ENCODE assay signal across 10 cellular contexts in the genomic region with DNA sequence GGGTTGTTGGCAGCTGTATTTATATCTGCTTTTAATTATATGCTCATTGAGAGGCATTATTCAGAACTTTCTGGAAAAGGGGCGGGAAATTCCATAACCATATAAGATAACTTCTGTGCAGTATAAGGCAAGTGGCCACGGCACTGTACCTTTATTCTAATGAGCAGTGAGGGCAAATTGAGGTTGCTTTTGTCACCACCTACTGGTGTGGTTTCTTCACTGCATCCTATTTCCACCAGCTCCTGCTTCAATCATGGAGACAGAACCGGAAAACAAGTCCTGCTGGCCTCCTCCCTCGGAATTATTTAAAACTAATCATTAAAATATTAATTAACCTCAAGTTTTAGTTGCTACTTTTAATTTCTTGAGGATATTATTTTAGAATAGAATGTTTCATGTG.
DNase-seq lines count a peak whose midpoint lies in the region; ATAC-seq, FAIRE-seq and TF ChIP-seq lines count a peak whose summit lies in the region.
"Had no signal": no experiment of that assay in that cellular context is flagged by ENCODE, and none has a peak within 500 bp of the region (broad histone marks: within the 10 kb centered on the region; RNA-seq: fewer than 3 reads in every experiment).

No MANE protein-coding gene starts in this region.

- H3K4me1 ChIP-seq in cardiac muscle cell (ENCODE audit: low read depth) (no peaks in the 10 kb centered on the region), testis (no peaks in the 10 kb centered on the region)
- H3K4me1 ChIP-seq: SJSA1 had no signal

- peak; percentile 46 for TF ChIP-seq CTCF in cardiac muscle cell (IDR thresholded peaks at IDR 0.05; ENCODE audit: low read depth, low read length)
- peak; percentile 6 for TF ChIP-seq CTCF in bronchial epithelial cell (IDR thresholded peaks at IDR 0.05; ENCODE audit: insufficient read depth, low read length, severe bottlenecking)
- TF ChIP-seq CTCF in testis (IDR thresholded peaks at IDR 0.05), result peak in 2 of 3 experiments; percentile 27 to 36

- ATAC-seq in left ventricle myocardium superior (no peak), GM18520 (IDR thresholded peaks at IDR 0.05; ENCODE audit: unreplicated experiment) (no peak), GM21576 (IDR thresholded peaks at IDR 0.05; ENCODE audit: unreplicated experiment) (no peak)

- no peaks in the 10 kb centered on the region for H3K36me3 ChIP-seq in cardiac muscle cell
- no peaks in the 10 kb centered on the region for H3K36me3 ChIP-seq in bronchial epithelial cell (ENCODE audit: control insufficient read depth, insufficient read depth, low read length)
- no peaks in the 10 kb centered on the region for H3K36me3 ChIP-seq in testis (ENCODE audit: low read depth, missing control alignments)
- H3K36me3 ChIP-seq: SJSA1 had no signal

- H3K9me3 ChIP-seq in cardiac muscle cell (ENCODE audit: low read depth) (no peaks in the 10 kb centered on the region), testis (no peaks in the 10 kb centered on the region)
- H3K9me3 ChIP-seq: SJSA1 had no signal

- intact Hi-C loops in left ventricle myocardium superior (cut with micrococcal nuclease), result no loop called here
- intact Hi-C loops in testis (cut with DNase I; ENCODE audit: low total_unique reads), result no loop called here

- H3K27ac ChIP-seq in cardiac muscle cell (no peak overlapping the region), testis (no peak overlapping the region)
- H3K27ac ChIP-seq: SJSA1 had no signal

- FAIRE-seq in bronchial epithelial cell (lab: Jason Lieb, UNC), result no peak

- DNase-seq in cardiac muscle cell (ENCODE audit: low read depth in 1 of 2, low spot score in 1 of 2), result peak in 1 of 2 donors; percentile 18
- DNase-seq in left ventricle myocardium superior, result no peak
- DNase-seq in Jurkat, Clone E6-1 (ENCODE audit: low read depth, low spot score), result peak; percentile 41
- peak; percentile 3 for DNase-seq in bronchial epithelial cell (ENCODE audit: low read depth)
- peak; percentile 57 for DNase-seq in testis
- no peak for DNase-seq in NK-92 (lab: John Stamatoyannopoulos, UW; ENCODE audit: unreplicated experiment)
- DNase-seq: COR-L47 had no signal

- no peak overlapping the region for H3K4me3 ChIP-seq in cardiac muscle cell
- H3K4me3 ChIP-seq in Jurkat, Clone E6-1 (ENCODE audit: low read length), result no peak overlapping the region
- H3K4me3 ChIP-seq in bronchial epithelial cell (ENCODE audit: low read depth, low read length), result no peak overlapping the region
- H3K4me3 ChIP-seq in testis, result no peak overlapping the region
- H3K4me3 ChIP-seq: SJSA1 had no signal

- 45 to 51% methylated on average over 4 of the region's 4 CpGs for WGBS in testis, 2 donors

- TF ChIP-seq POLR2A in testis (IDR thresholded peaks at IDR 0.05), result no peak

- no peaks in the 10 kb centered on the region for H3K27me3 ChIP-seq in cardiac muscle cell
- no peaks in the 10 kb centered on the region for H3K27me3 ChIP-seq in bronchial epithelial cell (ENCODE audit: control insufficient read depth, insufficient read depth, low read length)
- no peaks in the 10 kb centered on the region for H3K27me3 ChIP-seq in testis
- H3K27me3 ChIP-seq: SJSA1 had no signal

Comparison
In these comparisons a context has a peak if more than half of its experiments do, and no peak if none do; other contexts are left out.
1. DNase-seq: peak in Jurkat, Clone E6-1 (single experiment), bronchial epithelial cell (single experiment) and testis (single experiment); none in left ventricle myocardium superior (single experiment) and NK-92 (single experiment).
2. Peak in every context shown above with its lines, with median percentiles within 50 percentile points of each other: CTCF ChIP-seq.